Comparison of ENCODE assay signal across 3 cellular contexts in genomic region chr11:66988741-66989140, GRCh38. TPM values are rescaled to one million over a fixed set of nuclear protein-coding genes. Genes with fewer than 3 reads are reported as not detected.
"Had no signal": no experiment of that assay in that cellular context is flagged by ENCODE, and none has a peak within 500 bp of the region (broad histone marks: within the 10 kb centered on the region; RNA-seq: fewer than 3 reads in every experiment).

No MANE protein-coding gene starts in this region.

RNA-seq across cellular contexts. Expression of gene C11orf86, which starts 13.6 kb away (rescaled TPM):
- total RNA-seq: HT1080, IMR-90, K562 had no signal
